In the genomic region with DNA sequence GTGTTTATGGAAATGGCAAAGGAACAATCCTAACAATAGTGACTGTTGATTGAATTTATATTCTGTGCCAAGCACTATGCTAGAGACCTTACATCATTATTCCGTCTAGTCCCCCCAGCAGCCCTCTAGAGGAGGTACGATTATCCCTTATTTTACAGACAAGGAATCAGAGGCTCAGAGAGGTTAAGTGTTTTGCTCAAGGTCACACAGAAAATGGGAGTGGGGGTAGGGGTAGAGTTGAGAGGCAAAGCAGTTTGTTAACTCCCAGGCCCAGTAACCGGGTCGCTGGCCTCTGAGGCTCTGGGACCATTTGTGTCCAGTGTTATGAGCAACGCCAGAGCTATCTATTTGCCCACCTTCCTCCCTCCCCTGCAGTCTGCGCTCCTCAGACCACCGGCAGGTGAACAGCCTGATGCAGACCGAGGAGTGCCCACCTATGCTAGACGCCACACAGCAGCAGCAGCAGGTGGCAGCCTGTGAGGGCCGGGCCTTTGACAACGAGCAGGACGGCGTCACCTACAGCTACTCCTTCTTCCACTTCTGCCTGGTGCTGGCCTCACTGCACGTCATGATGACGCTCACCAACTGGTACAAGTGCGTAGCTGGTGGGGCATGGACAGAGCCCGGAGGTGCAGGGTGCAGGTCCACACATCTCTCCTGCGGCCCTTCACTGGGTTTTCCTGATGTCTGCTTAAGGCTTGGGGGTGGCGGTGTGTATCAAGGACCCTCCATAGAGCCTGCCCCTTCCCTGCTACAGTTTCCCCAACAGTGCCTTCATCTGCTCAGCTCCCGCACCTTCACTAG, we compare ENCODE assay signal across 1 cellular context.
TF ChIP-seq lines count a peak whose summit lies in the region.

No MANE protein-coding gene starts in this region.

TF ChIP-seq in HepG2, 621 proteins besides CTCF, POLR2A, EP300 and RAD21 (continues in another document):
- TF ChIP-seq RFXAP (CRISPR knock-in tag; IDR thresholded peaks at IDR 0.05; ENCODE audit: borderline replicate concordance) (no peak), IKZF1 (IDR thresholded peaks at IDR 0.05) (no peak), ADNP (CRISPR knock-in tag; IDR thresholded peaks at IDR 0.05) (no peak), HNRNPK (IDR thresholded peaks at IDR 0.05; ENCODE audit: low read depth, low read length, poor library complexity, severe bottlenecking) (no peak), ATAD3A (CRISPR knock-in tag; IDR thresholded peaks at IDR 0.05) (no peak), MIER2 (CRISPR knock-in tag; IDR thresholded peaks at IDR 0.05) (no peak), CENPT (CRISPR knock-in tag; IDR thresholded peaks at IDR 0.05; ENCODE audit: low read depth) (no peak), FOXO1 (CRISPR knock-in tag; IDR thresholded peaks at IDR 0.05) (no peak), HNRNPL (IDR thresholded peaks at IDR 0.05; ENCODE audit: low read depth, low read length) (peak; percentile 52; the same call in 1 of the 2 replicates), NR2F6 (IDR thresholded peaks at IDR 0.05) (no peak), NR2F6 (CRISPR knock-in tag; IDR thresholded peaks at IDR 0.05) (no peak), MXI1 (IDR thresholded peaks at IDR 0.05; ENCODE audit: borderline replicate concordance, low read depth, low read length) (no peak), ZNF598 (CRISPR knock-in tag; IDR thresholded peaks at IDR 0.05; ENCODE audit: borderline replicate concordance) (peak; percentile 78; the same call in 1 of the 2 replicates), SMARCC2 (IDR thresholded peaks at IDR 0.05) (no peak), GMEB1 (CRISPR knock-in tag; IDR thresholded peaks at IDR 0.05; ENCODE audit: borderline replicate concordance) (no peak), ZNF430 (CRISPR knock-in tag; IDR thresholded peaks at IDR 0.05) (peak; percentile 41; the same call in 1 of the 2 replicates), ZBTB26 (CRISPR knock-in tag; IDR thresholded peaks at IDR 0.05; ENCODE audit: borderline replicate concordance) (no peak), PITX1 (CRISPR knock-in tag; IDR thresholded peaks at IDR 0.05) (no peak), CSRNP1 (CRISPR knock-in tag; IDR thresholded peaks at IDR 0.05) (no peak), ZNF883 (CRISPR knock-in tag; IDR thresholded peaks at IDR 0.05; ENCODE audit: not compliant biosample characterization) (peak; percentile 53), GZF1 (CRISPR knock-in tag; IDR thresholded peaks at IDR 0.05) (no peak), ARNTL (CRISPR knock-in tag; IDR thresholded peaks at IDR 0.05) (no peak), ZNF264 (CRISPR knock-in tag; IDR thresholded peaks at IDR 0.05) (no peak), ZNF543 (CRISPR knock-in tag; IDR thresholded peaks at IDR 0.05) (no peak), ZNF547 (CRISPR knock-in tag; IDR thresholded peaks at IDR 0.05) (peak; percentile 46; the same call in 1 of the 2 replicates), HOXD1 (CRISPR knock-in tag; IDR thresholded peaks at IDR 0.05) (no peak), HNRNPH1 (optimal IDR thresholded peaks at IDR 0.05; ENCODE audit: low read depth, low read length) (no peak), MBD4 (IDR thresholded peaks at IDR 0.05; ENCODE audit: borderline replicate concordance, low read length) (no peak)
- TF ChIP-seq, protein P1, sequence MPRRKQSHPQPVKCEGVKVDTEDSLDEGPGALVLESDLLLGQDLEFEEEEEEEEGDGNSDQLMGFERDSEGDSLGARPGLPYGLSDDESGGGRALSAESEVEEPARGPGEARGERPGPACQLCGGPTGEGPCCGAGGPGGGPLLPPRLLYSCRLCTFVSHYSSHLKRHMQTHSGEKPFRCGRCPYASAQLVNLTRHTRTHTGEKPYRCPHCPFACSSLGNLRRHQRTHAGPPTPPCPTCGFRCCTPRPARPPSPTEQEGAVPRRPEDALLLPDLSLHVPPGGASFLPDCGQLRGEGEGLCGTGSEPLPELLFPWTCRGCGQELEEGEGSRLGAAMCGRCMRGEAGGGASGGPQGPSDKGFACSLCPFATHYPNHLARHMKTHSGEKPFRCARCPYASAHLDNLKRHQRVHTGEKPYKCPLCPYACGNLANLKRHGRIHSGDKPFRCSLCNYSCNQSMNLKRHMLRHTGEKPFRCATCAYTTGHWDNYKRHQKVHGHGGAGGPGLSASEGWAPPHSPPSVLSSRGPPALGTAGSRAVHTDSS (CRISPR knock-in tag; conservative IDR thresholded peaks at IDR 0.05): no peak
- TF ChIP-seq, protein P2, sequence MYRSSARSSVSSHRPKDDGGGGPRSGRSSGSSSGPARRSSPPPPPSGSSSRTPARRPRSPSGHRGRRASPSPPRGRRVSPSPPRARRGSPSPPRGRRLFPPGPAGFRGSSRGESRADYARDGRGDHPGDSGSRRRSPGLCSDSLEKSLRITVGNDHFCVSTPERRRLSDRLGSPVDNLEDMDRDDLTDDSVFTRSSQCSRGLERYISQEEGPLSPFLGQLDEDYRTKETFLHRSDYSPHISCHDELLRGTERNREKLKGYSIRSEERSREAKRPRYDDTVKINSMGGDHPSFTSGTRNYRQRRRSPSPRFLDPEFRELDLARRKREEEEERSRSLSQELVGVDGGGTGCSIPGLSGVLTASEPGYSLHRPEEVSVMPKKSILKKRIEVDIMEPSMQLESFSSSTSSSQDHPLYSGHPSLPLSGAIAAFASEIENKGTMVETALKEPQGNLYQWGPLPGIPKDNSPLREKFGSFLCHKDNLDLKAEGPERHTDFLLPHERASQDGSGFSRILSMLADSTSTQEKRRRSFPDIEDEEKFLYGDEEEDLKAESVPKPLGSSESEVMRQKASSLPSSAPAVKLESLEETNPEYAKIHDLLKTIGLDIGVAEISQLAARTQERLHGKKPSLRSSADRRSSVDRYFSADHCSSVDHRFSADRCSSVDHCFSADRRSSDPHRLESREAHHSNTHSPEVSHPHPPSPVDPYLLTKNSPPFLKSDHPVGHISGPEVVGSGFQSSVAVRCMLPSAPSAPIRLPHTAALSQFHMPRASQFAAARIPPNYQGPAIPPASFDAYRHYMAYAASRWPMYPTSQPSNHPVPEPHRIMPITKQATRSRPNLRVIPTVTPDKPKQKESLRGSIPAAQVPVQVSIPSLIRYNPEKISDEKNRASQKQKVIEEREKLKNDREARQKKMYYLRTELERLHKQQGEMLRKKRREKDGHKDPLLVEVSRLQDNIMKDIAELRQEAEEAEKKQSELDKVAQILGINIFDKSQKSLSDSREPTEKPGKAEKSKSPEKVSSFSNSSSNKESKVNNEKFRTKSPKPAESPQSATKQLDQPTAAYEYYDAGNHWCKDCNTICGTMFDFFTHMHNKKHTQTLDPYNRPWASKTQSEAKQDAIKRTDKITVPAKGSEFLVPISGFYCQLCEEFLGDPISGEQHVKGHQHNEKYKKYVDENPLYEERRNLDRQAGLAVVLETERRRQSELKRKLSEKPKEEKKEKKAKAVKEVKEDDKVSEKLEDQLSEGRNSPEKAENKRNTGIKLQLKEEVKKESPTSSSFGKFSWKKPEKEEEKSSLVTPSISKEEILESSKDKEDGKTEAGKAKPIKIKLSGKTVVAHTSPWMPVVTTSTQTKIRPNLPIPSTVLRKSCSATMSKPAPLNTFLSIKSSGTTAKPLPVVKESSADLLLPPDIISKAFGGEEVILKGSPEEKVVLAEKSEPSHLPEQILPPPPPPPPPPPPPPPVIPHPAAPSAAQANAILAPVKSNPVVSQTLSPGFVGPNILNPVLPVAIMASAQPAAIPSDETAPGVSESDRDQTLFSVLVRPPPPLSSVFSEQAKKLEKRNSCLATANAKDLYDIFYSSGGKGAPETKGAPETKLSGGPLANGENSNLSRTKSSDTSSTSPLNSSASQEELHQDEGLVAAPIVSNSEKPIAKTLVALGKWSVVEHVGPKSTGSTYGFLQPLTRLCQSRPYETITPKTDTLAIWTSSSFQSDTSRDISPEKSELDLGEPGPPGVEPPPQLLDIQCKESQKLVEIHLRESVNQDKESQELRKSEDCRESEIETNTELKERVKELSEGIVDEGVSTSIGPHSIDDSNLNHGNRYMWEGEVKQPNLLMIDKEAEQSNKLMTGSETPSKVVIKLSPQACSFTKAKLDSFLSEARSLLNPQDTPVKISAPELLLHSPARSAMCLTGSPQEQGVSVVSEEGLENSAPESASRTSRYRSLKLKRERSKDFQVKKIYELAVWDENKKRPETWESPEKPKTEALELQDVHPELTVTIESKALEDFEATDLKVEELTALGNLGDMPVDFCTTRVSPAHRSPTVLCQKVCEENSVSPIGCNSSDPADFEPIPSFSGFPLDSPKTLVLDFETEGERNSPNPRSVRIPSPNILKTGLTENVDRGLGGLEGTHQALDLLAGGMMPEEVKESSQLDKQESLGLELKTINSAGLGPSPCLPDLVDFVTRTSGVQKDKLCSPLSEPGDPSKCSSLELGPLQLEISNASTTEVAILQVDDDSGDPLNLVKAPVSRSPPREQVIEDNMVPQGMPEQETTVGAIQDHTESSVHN (CRISPR knock-in tag; IDR thresholded peaks at IDR 0.05): no peak
- TF ChIP-seq, protein P3, sequence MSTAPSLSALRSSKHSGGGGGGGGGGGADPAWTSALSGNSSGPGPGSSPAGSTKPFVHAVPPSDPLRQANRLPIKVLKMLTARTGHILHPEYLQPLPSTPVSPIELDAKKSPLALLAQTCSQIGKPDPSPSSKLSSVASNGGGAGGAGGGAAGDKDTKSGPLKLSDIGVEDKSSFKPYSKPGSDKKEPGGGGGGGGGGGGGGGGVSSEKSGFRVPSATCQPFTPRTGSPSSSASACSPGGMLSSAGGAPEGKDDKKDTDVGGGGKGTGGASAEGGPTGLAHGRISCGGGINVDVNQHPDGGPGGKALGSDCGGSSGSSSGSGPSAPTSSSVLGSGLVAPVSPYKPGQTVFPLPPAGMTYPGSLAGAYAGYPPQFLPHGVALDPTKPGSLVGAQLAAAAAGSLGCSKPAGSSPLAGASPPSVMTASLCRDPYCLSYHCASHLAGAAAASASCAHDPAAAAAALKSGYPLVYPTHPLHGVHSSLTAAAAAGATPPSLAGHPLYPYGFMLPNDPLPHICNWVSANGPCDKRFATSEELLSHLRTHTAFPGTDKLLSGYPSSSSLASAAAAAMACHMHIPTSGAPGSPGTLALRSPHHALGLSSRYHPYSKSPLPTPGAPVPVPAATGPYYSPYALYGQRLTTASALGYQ (CRISPR knock-in tag; IDR thresholded peaks at IDR 0.05): no peak
- TF ChIP-seq, protein P4, sequence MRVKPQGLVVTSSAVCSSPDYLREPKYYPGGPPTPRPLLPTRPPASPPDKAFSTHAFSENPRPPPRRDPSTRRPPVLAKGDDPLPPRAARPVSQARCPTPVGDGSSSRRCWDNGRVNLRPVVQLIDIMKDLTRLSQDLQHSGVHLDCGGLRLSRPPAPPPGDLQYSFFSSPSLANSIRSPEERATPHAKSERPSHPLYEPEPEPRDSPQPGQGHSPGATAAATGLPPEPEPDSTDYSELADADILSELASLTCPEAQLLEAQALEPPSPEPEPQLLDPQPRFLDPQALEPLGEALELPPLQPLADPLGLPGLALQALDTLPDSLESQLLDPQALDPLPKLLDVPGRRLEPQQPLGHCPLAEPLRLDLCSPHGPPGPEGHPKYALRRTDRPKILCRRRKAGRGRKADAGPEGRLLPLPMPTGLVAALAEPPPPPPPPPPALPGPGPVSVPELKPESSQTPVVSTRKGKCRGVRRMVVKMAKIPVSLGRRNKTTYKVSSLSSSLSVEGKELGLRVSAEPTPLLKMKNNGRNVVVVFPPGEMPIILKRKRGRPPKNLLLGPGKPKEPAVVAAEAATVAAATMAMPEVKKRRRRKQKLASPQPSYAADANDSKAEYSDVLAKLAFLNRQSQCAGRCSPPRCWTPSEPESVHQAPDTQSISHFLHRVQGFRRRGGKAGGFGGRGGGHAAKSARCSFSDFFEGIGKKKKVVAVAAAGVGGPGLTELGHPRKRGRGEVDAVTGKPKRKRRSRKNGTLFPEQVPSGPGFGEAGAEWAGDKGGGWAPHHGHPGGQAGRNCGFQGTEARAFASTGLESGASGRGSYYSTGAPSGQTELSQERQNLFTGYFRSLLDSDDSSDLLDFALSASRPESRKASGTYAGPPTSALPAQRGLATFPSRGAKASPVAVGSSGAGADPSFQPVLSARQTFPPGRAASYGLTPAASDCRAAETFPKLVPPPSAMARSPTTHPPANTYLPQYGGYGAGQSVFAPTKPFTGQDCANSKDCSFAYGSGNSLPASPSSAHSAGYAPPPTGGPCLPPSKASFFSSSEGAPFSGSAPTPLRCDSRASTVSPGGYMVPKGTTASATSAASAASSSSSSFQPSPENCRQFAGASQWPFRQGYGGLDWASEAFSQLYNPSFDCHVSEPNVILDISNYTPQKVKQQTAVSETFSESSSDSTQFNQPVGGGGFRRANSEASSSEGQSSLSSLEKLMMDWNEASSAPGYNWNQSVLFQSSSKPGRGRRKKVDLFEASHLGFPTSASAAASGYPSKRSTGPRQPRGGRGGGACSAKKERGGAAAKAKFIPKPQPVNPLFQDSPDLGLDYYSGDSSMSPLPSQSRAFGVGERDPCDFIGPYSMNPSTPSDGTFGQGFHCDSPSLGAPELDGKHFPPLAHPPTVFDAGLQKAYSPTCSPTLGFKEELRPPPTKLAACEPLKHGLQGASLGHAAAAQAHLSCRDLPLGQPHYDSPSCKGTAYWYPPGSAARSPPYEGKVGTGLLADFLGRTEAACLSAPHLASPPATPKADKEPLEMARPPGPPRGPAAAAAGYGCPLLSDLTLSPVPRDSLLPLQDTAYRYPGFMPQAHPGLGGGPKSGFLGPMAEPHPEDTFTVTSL (CRISPR knock-in tag; IDR thresholded peaks at IDR 0.05; ENCODE audit: borderline replicate concordance): no peak
- TF ChIP-seq, protein P5, sequence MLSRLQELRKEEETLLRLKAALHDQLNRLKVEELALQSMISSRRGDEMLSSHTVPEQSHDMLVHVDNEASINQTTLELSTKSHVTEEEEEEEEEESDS (CRISPR knock-in tag; IDR thresholded peaks at IDR 0.05; ENCODE audit: borderline replicate concordance): no peak
